Comparison of ENCODE assay signal across 19 cellular contexts in genomic region chr1:186481303-186481888, GRCh38. TPM values are rescaled to one million over a fixed set of nuclear protein-coding genes. Genes with fewer than 3 reads are reported as not detected.
DNase-seq lines count a peak whose midpoint lies in the region; ATAC-seq, FAIRE-seq and TF ChIP-seq lines count a peak whose summit lies in the region.
"Had no signal": no experiment of that assay in that cellular context is flagged by ENCODE, and none has a peak within 500 bp of the region (broad histone marks: within the 10 kb centered on the region; RNA-seq: fewer than 3 reads in every experiment).

No MANE protein-coding gene starts in this region.

- H3K4me1 ChIP-seq in Caco-2 (peaks cover 53% of the 10 kb centered on the region), small intestine (ENCODE audit: control insufficient read depth in 2 of 2, insufficient read depth in 1 of 2, low read depth in 1 of 2, low read length in 1 of 2) (no peaks in the 10 kb centered on the region), mucosa of descending colon (ENCODE audit: low read depth) (no peaks in the 10 kb centered on the region)
- H3K4me1 ChIP-seq: BLaER1 had no signal

- H3K27ac ChIP-seq in small intestine (ENCODE audit: low read depth in 1 of 2, low read length in 1 of 2), result no peak overlapping the region
- H3K27ac ChIP-seq: BLaER1 had no signal

- no peaks in the 10 kb centered on the region for H3K36me3 Mint-ChIP-seq in Caco-2 (ENCODE audit: insufficient read depth, unreplicated experiment)
- H3K36me3 Mint-ChIP-seq: CD8-positive, alpha-beta memory T cell had no signal

- intact Hi-C loops in Caco-2 (cut with micrococcal nuclease; ENCODE audit: unreplicated experiment), result loop anchor here (2.0 kb wide), 1 partner anchor 77 kb away; no protein-coding TSS in a partner anchor
- intact Hi-C loops in mucosa of descending colon (cut with DNase I, micrococcal nuclease), result loop anchor here in 1 of 2 donors (10.0 kb wide), 1 partner anchor 503 kb away; no protein-coding TSS in a partner anchor

- no peaks in the 10 kb centered on the region for H3K27me3 ChIP-seq in Caco-2 (replicated peaks; ENCODE audit: control insufficient read depth, insufficient read depth, low read length)
- H3K27me3 ChIP-seq in small intestine (ENCODE audit: control insufficient read depth in 2 of 2, insufficient read depth in 2 of 2, low read length in 2 of 2), result no peaks in the 10 kb centered on the region
- H3K27me3 ChIP-seq: BLaER1 had no signal

- no peak overlapping the region for H3K4me3 ChIP-seq in Caco-2 (ENCODE audit: low read depth, low read length)
- H3K4me3 ChIP-seq in fibroblast of the aortic adventitia (ENCODE audit: low read depth, low read length), result no peak overlapping the region
- H3K4me3 ChIP-seq in small intestine (ENCODE audit: low read depth in 1 of 2, low read length in 2 of 2), result no peak overlapping the region
- H3K4me3 ChIP-seq in mucosa of descending colon, result no peak overlapping the region
- H3K4me3 ChIP-seq: BLaER1, GM12878, HAP-1 had no signal

- 36 to 57% (median 48%) methylated on average over 2 of the region's 2 CpGs for WGBS in small intestine, 3 donors

- CTCF ChIA-PET in Caco-2 (lab: Charles Lee), result no interaction called here

- H3K9me3 ChIP-seq in Caco-2, result no peaks in the 10 kb centered on the region
- no peaks in the 10 kb centered on the region for H3K9me3 ChIP-seq in small intestine (ENCODE audit: control insufficient read depth, low read depth)
- no peaks in the 10 kb centered on the region for H3K9me3 ChIP-seq in mucosa of descending colon
- H3K9me3 ChIP-seq: BLaER1, HAP-1 had no signal

- H3K27me3 Mint-ChIP-seq in Caco-2 (ENCODE audit: insufficient read depth, unreplicated experiment), result no peaks in the 10 kb centered on the region

- POLR2A ChIA-PET in Caco-2 (lab: Charles Lee), result no interaction called here

- no TSS peak for BruUV-seq in Caco-2 (replicated peaks; lab: Mats Ljungman, UMichigan)

- no peak for FAIRE-seq in small intestine (lab: Jason Lieb, UNC)
- FAIRE-seq: GM12878, GM18507, H1 had no signal

- H3K27ac Mint-ChIP-seq in Caco-2 (ENCODE audit: unreplicated experiment), result peak overlapping the region; percentile 6
- H3K27ac Mint-ChIP-seq: CD8-positive, alpha-beta memory T cell had no signal

- DNase-seq in Caco-2 (no peak), NCI-H82 (lab: John Stamatoyannopoulos, UW) (peak; percentile 54), fibroblast of the aortic adventitia (ENCODE audit: low read depth) (peak; percentile 86), small intestine (peak; percentile 19), mucosa of descending colon (no peak)
- DNase-seq in activated T-cell treated with anti-CD3 and anti-CD28 coated beads, Interleukin-2, amount 50 U/mL, for 48 hours, result no peak
- DNase-seq: 8988T; AML-193; CD8-positive, alpha-beta memory T cell; DMS 273 treated with DMSO at 0.1 percent for 48 hours; IMR-90 had no signal

- no peak overlapping the region for H3K4me3 Mint-ChIP-seq in Caco-2 (ENCODE audit: unreplicated experiment)
- H3K4me3 Mint-ChIP-seq: CD8-positive, alpha-beta memory T cell had no signal

- ATAC-seq in mucosa of descending colon (no peak), GM19351 (IDR thresholded peaks at IDR 0.05; ENCODE audit: unreplicated experiment) (no peak)
- ATAC-seq: GM12878 had no signal

- TF ChIP-seq CTCF in Caco-2 (IDR thresholded peaks at IDR 0.05; ENCODE audit: insufficient read depth in 1 of 2, low read depth in 1 of 2, low read length in 1 of 2, severe bottlenecking in 1 of 2, unreplicated experiment in 1 of 2), result no peak
- TF ChIP-seq CTCF in fibroblast of the aortic adventitia (IDR thresholded peaks at IDR 0.05; ENCODE audit: insufficient read depth, low read length), result no peak
- no peak for TF ChIP-seq CTCF in mucosa of descending colon (IDR thresholded peaks at IDR 0.05)

- H3K9me3 Mint-ChIP-seq in Caco-2 (ENCODE audit: unreplicated experiment), result no peaks in the 10 kb centered on the region
- H3K9me3 Mint-ChIP-seq: CD8-positive, alpha-beta memory T cell had no signal

- H3K4me1 Mint-ChIP-seq in Caco-2 (ENCODE audit: low read depth, unreplicated experiment), result peaks cover 30% of the 10 kb centered on the region
- H3K4me1 Mint-ChIP-seq: CD8-positive, alpha-beta memory T cell had no signal

- H3K36me3 ChIP-seq in Caco-2 (ENCODE audit: control insufficient read depth, insufficient read depth, low read length), result no peaks in the 10 kb centered on the region
- H3K36me3 ChIP-seq in small intestine (ENCODE audit: control insufficient read depth in 2 of 2, insufficient read depth in 2 of 2, low read length in 2 of 2), result no peaks in the 10 kb centered on the region
- H3K36me3 ChIP-seq in mucosa of descending colon (ENCODE audit: low read depth), result no peaks in the 10 kb centered on the region
- H3K36me3 ChIP-seq: BLaER1, HAP-1 had no signal

RNA-seq across cellular contexts. Expression of gene PDC, which starts 20.5 kb away (rescaled TPM):
- total RNA-seq in Caco-2 (2022) (not detected in 2 replicates), fibroblast of the aortic adventitia (ENCODE audit: low replicate concordance) (0.27 TPM in 1 of 2 replicates, not detected in the other), mucosa of descending colon (not detected)
- not detected for polyA plus RNA-seq in small intestine
- total RNA-seq: CD8-positive, alpha-beta memory T cell; Daoy; GM12878; H1; HT-29; IMR-90 had no signal
- polyA plus RNA-seq: CD8-positive, alpha-beta memory T cell; H1; IMR-90 had no signal

Comparison
In these comparisons a context has a peak if more than half of its experiments do, and no peak if none do; other contexts are left out.
1. DNase-seq: peak in NCI-H82 (single experiment), fibroblast of the aortic adventitia (single experiment) and small intestine (single experiment); none in Caco-2 (0 of 2), activated T-cell treated with anti-CD3 and anti-CD28 coated beads, Interleukin-2, amount 50 U/mL, for 48 hours (0 of 2) and mucosa of descending colon (0 of 3).